ENCODE assay signal across 8 cellular contexts in the genomic region with DNA sequence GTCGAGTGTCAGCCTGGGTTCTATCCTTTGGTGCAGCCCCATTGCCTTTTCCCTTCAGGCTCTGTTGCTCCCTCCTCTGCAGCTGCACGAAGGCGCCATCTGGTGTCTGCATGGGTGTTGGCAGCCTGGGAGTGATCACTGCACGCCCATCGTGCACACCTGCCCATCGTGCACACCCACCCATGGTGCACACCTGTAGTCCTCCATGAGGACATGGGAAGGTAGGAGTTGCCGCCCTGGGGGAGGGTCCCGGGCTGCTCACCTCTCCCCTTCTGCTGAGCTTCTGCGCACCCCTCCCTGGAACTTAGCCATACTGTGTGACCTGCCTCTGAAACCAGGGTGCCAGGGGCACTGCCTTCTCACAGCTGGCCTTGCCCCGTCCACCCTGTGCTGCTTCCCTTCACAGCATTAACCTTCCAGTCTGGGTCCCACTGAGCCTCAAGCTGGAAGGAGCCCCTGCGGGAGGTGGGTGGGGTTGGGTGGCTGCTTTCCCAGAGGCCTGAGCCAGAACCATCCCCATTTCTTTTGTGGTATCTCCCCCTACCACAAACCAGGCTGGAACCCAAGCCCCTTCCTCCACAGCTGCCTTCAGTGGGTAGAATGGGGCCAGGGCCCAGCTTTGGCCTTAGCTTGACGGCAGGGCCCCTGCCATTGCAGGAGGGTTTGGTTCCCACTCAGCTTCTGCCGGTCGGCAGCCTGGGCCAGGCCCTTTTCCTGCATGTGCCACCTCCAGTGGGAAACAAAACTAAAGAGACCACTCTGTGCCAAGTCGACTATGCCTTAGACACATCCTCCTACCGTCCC. TPM values are rescaled to one million over a fixed set of nuclear protein-coding genes. Genes with fewer than 3 reads are reported as not detected.
DNase-seq lines count a peak whose midpoint lies in the region.

No MANE protein-coding gene starts in this region.

- peaks cover 7% of the 10 kb centered on the region for H3K4me1 ChIP-seq in CD4-positive, alpha-beta memory T cell (ENCODE audit: insufficient read depth, low read length)

- no peaks in the 10 kb centered on the region for H3K27me3 ChIP-seq in CD4-positive, alpha-beta memory T cell (ENCODE audit: insufficient read depth, low read length)
- H3K27me3 ChIP-seq in H7 (ENCODE audit: control insufficient read depth, insufficient read depth, low read length): no peaks in the 10 kb centered on the region

- H3K27ac Mint-ChIP-seq in CD4-positive, alpha-beta memory T cell: peak overlapping the region; percentile 22 to 74 (median 69)
- peak overlapping the region; percentile 60 for H3K27ac Mint-ChIP-seq in activated CD4-positive, alpha-beta T cell treated with anti-CD3 and anti-CD28 coated beads, Interleukin-2, amount 10 ng/mL, durations not matched to agents 7 days and 5 days

- CTCF ChIA-PET in CD4-positive, alpha-beta memory T cell (lab: Charles Lee; ENCODE audit: partially characterized antibody): interaction anchor here (0.7 to 8.8 kb wide), 16 partner anchors 9 to 407 kb away, joined by 3 to 61 read pairs (median 4); a partner anchor contains a TSS
- CTCF ChIA-PET in activated CD4-positive, alpha-beta T cell treated with anti-CD3 and anti-CD28 coated beads, Interleukin-2, amount 10 ng/mL, durations not matched to agents 7 days and 5 days (lab: Charles Lee): interaction anchor here (0.7 to 2.3 kb wide), 18 partner anchors 10 to 408 kb away, joined by 3 to 8 read pairs (median 4); a partner anchor contains a TSS

- H3K4me1 Mint-ChIP-seq in CD4-positive, alpha-beta memory T cell: peaks cover 3 to 16% (median 8%) of the 10 kb centered on the region in 4 donors
- peaks cover 2% of the 10 kb centered on the region for H3K4me1 Mint-ChIP-seq in activated CD4-positive, alpha-beta T cell treated with anti-CD3 and anti-CD28 coated beads, Interleukin-2, amount 10 ng/mL, durations not matched to agents 7 days and 5 days

- no peak overlapping the region for H3K4me3 ChIP-seq in CD4-positive, alpha-beta memory T cell (ENCODE audit: low read length in 2 of 2)
- H3K4me3 ChIP-seq in H7 (ENCODE audit: insufficient read depth, low read depth, low read length): no peak overlapping the region

- POLR2A ChIA-PET in CD4-positive, alpha-beta memory T cell (lab: Charles Lee; ENCODE audit: partially characterized antibody): interaction anchor here (0.9 to 1.7 kb wide), 5 partner anchors 8 to 256 kb away, joined by 3 to 10 read pairs (median 5); a partner anchor contains a TSS
- POLR2A ChIA-PET in activated CD4-positive, alpha-beta T cell treated with anti-CD3 and anti-CD28 coated beads, Interleukin-2, amount 10 ng/mL, durations not matched to agents 7 days and 5 days (lab: Charles Lee): no interaction called here

- peaks cover 2 to 35% of the 10 kb centered on the region in 2 donors for H3K36me3 Mint-ChIP-seq in CD4-positive, alpha-beta memory T cell
- H3K36me3 Mint-ChIP-seq in activated CD4-positive, alpha-beta T cell treated with anti-CD3 and anti-CD28 coated beads, Interleukin-2, amount 10 ng/mL, durations not matched to agents 7 days and 5 days (ENCODE audit: low read depth): peaks cover 20% of the 10 kb centered on the region

- no peak overlapping the region for H3K4me3 Mint-ChIP-seq in CD4-positive, alpha-beta memory T cell
- no peak overlapping the region for H3K4me3 Mint-ChIP-seq in activated CD4-positive, alpha-beta T cell treated with anti-CD3 and anti-CD28 coated beads, Interleukin-2, amount 10 ng/mL, durations not matched to agents 7 days and 5 days

- H3K9me3 ChIP-seq in CD4-positive, alpha-beta memory T cell (ENCODE audit: control insufficient read depth in 1 of 2, low read length in 2 of 2): no peaks in the 10 kb centered on the region

- H3K36me3 ChIP-seq in CD4-positive, alpha-beta memory T cell (ENCODE audit: insufficient read depth, low read length): peaks cover 43% of the 10 kb centered on the region
- H3K36me3 ChIP-seq in H7 (replicated peaks; ENCODE audit: control insufficient read depth, insufficient read depth, low read length): no peaks in the 10 kb centered on the region; the same call in 1 of the 2 replicates

- no peaks in the 10 kb centered on the region for H3K9me3 Mint-ChIP-seq in CD4-positive, alpha-beta memory T cell
- H3K9me3 Mint-ChIP-seq in activated CD4-positive, alpha-beta T cell treated with anti-CD3 and anti-CD28 coated beads, Interleukin-2, amount 10 ng/mL, durations not matched to agents 7 days and 5 days: no peaks in the 10 kb centered on the region

- DNase-seq in CD4-positive, alpha-beta memory T cell: peak; percentile 70 to 75 (median 72)
- DNase-seq in H7: peak; percentile 96
- DNase-seq in NCI-H460 (ENCODE audit: extremely low read depth, low read depth): peak; percentile 82
- peak; percentile 84 for DNase-seq in activated CD4-positive, alpha-beta T cell treated with anti-CD3 and anti-CD28 coated beads, Interleukin-2, amount 10 ng/mL, durations not matched to agents 7 days and 5 days
- DNase-seq in medulla oblongata (ENCODE audit: extremely low spot score): peak; percentile 79
- peak; percentile 36 to 55 for DNase-seq in stimulated activated CD8-positive, alpha-beta memory T cell treated with anti-CD3 and anti-CD28 coated beads, Interleukin-15, amount 100 ng/mL, for 4 hours (ENCODE audit: low read depth in 2 of 2)
- no peak for DNase-seq in NCI-H187 treated with DMSO at 0.1 percent for 48 hours (lab: John Stamatoyannopoulos, UW)

- intact Hi-C loops in CD4-positive, alpha-beta memory T cell (cut with micrococcal nuclease): loop anchor here (1.0 to 2.0 kb wide), 4 partner anchors 45 to 408 kb away; a partner anchor contains a TSS

- no peaks in the 10 kb centered on the region for H3K27me3 Mint-ChIP-seq in CD4-positive, alpha-beta memory T cell
- H3K27me3 Mint-ChIP-seq in activated CD4-positive, alpha-beta T cell treated with anti-CD3 and anti-CD28 coated beads, Interleukin-2, amount 10 ng/mL, durations not matched to agents 7 days and 5 days: no peaks in the 10 kb centered on the region

- H3K27ac ChIP-seq in CD4-positive, alpha-beta memory T cell (ENCODE audit: low read depth, low read length): no peak overlapping the region
- H3K27ac ChIP-seq in cingulate gyrus (ENCODE audit: low read depth, low read length): peak overlapping the region; percentile 69

RNA-seq across cellular contexts. Expression of a gene that starts 2.9 kb away (rescaled TPM):
- 1 to 10 TPM; 5.1 to 8.6 TPM for total RNA-seq in CD4-positive, alpha-beta memory T cell
- polyA plus RNA-seq in CD4-positive, alpha-beta memory T cell: 1 to 10 TPM in 1 of 2 donors, under 1 TPM in 1; 0.41 to 1.8 TPM
- total RNA-seq in H7 (2014; rRNA removed; shearing (Covaris generic)): 2.4 and 3.7 TPM in 2 replicates
- total RNA-seq in NCI-H460 (2014; rRNA removed; shearing (Covaris generic)): 1.4 and 2.0 TPM in 2 replicates
- polyA plus RNA-seq in NCI-H460 (2014; cell fraction: nucleus; rRNA removed): 12.3 and 19.9 TPM in 2 replicates
- 1 to 10 TPM; 7.2 to 9.4 TPM for total RNA-seq in activated CD4-positive, alpha-beta T cell treated with anti-CD3 and anti-CD28 coated beads, Interleukin-2, amount 10 ng/mL, durations not matched to agents 7 days and 5 days

RNA-seq across cellular contexts. Expression of a gene that starts 7.9 kb away (rescaled TPM):
- total RNA-seq in CD4-positive, alpha-beta memory T cell: 100 to 1,000 TPM; 147 to 152 TPM
- 100 to 1,000 TPM; 461 to 777 TPM for polyA plus RNA-seq in CD4-positive, alpha-beta memory T cell
- total RNA-seq in H7 (2014; rRNA removed; shearing (Covaris generic)): 28.7 and 36.6 TPM in 2 replicates
- total RNA-seq in NCI-H460 (2014; rRNA removed; shearing (Covaris generic)): 28.7 and 34.9 TPM in 2 replicates
- 62.4 and 91.5 TPM in 2 replicates for polyA plus RNA-seq in NCI-H460 (2014; cell fraction: nucleus; rRNA removed)
- 100 to 1,000 TPM; 214 to 288 TPM for total RNA-seq in activated CD4-positive, alpha-beta T cell treated with anti-CD3 and anti-CD28 coated beads, Interleukin-2, amount 10 ng/mL, durations not matched to agents 7 days and 5 days

RNA-seq across cellular contexts. Expression of a gene that starts 15.2 kb away (rescaled TPM):
- 10 to 100 TPM; 18.2 to 20.3 TPM for total RNA-seq in CD4-positive, alpha-beta memory T cell
- polyA plus RNA-seq in CD4-positive, alpha-beta memory T cell: 1 to 10 TPM in 1 of 2 donors, not detected in 1; 1.9 TPM
- 5.2 and 6.7 TPM in 2 replicates for total RNA-seq in H7 (2014; rRNA removed; shearing (Covaris generic))
- total RNA-seq in NCI-H460 (2014; rRNA removed; shearing (Covaris generic)): 4.6 and 8.4 TPM in 2 replicates
- polyA plus RNA-seq in NCI-H460 (2014; cell fraction: nucleus; rRNA removed): 54.1 and 55.9 TPM in 2 replicates
- 10 to 100 TPM; 12.9 to 15.3 TPM for total RNA-seq in activated CD4-positive, alpha-beta T cell treated with anti-CD3 and anti-CD28 coated beads, Interleukin-2, amount 10 ng/mL, durations not matched to agents 7 days and 5 days

RNA-seq across cellular contexts. Expression of a gene that starts 35.7 kb away (rescaled TPM):
- total RNA-seq in CD4-positive, alpha-beta memory T cell: 10 to 100 TPM; 22.3 to 25.1 TPM
- polyA plus RNA-seq in CD4-positive, alpha-beta memory T cell: 10 to 100 TPM; 19.4 to 25.3 TPM
- 18.8 and 20.1 TPM in 2 replicates for total RNA-seq in H7 (2014; rRNA removed; shearing (Covaris generic))
- 5.3 and 6.5 TPM in 2 replicates for total RNA-seq in NCI-H460 (2014; rRNA removed; shearing (Covaris generic))
- 7.3 and 9.9 TPM in 2 replicates for polyA plus RNA-seq in NCI-H460 (2014; cell fraction: nucleus; rRNA removed)
- total RNA-seq in activated CD4-positive, alpha-beta T cell treated with anti-CD3 and anti-CD28 coated beads, Interleukin-2, amount 10 ng/mL, durations not matched to agents 7 days and 5 days: 10 to 100 TPM; 21.3 to 21.5 TPM

RNA-seq across cellular contexts. Expression of a gene that starts 39.7 kb away (rescaled TPM):
- total RNA-seq in CD4-positive, alpha-beta memory T cell: 10 to 100 TPM; 33.2 to 33.5 TPM
- polyA plus RNA-seq in CD4-positive, alpha-beta memory T cell: 1 to 10 TPM; 4.0 to 5.1 TPM
- total RNA-seq in H7 (2014; rRNA removed; shearing (Covaris generic)): 43.2 and 56.6 TPM in 2 replicates
- total RNA-seq in NCI-H460 (2014; rRNA removed; shearing (Covaris generic)): 35.8 and 37.2 TPM in 2 replicates
- polyA plus RNA-seq in NCI-H460 (2014; cell fraction: nucleus; rRNA removed): 101 and 169 TPM in 2 replicates
- 10 to 100 TPM; 27.1 to 29.5 TPM for total RNA-seq in activated CD4-positive, alpha-beta T cell treated with anti-CD3 and anti-CD28 coated beads, Interleukin-2, amount 10 ng/mL, durations not matched to agents 7 days and 5 days
